1 cellular context compared by ENCODE assay signal in the genomic region with DNA sequence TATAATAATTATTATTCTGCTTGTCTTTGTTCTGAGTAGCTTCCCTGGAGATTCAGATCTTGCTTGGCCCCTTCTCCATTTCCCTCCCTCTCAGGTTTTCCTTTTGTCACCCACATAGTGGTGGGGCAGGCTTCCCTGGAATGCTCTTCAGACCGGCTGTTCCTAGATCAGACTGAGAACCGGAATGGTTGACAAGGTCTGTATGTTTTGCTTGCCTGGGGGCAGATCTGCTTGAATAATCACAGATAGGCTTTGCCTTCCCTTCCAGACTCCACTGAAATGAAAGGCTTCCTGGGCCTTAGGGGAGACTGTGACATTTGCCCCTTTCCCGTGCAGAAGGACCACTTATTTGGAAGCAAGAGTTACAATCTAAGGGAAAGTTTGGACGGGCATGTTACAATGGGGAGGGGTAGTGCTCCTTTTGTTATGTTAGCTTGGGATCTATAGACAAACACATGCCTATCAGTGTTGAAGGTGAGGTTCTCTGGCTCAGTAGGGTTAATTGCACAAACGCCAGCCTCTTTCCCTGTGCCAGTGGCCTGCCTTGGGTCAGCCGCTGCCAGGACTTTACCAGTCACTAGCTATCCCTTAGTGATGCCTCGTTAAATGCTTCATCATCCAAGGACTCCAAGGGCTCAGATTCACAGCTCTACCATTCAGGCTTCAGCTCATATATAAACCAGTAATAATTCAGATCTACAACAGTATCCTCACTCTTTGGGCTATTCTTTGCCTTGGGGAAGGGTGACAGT.
TF ChIP-seq lines count a peak whose summit lies in the region.

No MANE protein-coding gene starts in this region.

TF ChIP-seq in WTC11, 78 proteins besides CTCF, POLR2A, EP300 and RAD21 (continued from another document):
- TF ChIP-seq, protein P1, sequence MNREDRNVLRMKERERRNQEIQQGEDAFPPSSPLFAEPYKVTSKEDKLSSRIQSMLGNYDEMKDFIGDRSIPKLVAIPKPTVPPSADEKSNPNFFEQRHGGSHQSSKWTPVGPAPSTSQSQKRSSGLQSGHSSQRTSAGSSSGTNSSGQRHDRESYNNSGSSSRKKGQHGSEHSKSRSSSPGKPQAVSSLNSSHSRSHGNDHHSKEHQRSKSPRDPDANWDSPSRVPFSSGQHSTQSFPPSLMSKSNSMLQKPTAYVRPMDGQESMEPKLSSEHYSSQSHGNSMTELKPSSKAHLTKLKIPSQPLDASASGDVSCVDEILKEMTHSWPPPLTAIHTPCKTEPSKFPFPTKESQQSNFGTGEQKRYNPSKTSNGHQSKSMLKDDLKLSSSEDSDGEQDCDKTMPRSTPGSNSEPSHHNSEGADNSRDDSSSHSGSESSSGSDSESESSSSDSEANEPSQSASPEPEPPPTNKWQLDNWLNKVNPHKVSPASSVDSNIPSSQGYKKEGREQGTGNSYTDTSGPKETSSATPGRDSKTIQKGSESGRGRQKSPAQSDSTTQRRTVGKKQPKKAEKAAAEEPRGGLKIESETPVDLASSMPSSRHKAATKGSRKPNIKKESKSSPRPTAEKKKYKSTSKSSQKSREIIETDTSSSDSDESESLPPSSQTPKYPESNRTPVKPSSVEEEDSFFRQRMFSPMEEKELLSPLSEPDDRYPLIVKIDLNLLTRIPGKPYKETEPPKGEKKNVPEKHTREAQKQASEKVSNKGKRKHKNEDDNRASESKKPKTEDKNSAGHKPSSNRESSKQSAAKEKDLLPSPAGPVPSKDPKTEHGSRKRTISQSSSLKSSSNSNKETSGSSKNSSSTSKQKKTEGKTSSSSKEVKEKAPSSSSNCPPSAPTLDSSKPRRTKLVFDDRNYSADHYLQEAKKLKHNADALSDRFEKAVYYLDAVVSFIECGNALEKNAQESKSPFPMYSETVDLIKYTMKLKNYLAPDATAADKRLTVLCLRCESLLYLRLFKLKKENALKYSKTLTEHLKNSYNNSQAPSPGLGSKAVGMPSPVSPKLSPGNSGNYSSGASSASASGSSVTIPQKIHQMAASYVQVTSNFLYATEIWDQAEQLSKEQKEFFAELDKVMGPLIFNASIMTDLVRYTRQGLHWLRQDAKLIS (CRISPR knock-in tag; IDR thresholded peaks at IDR 0.05; ENCODE audit: borderline replicate concordance), result no peak
- TF ChIP-seq, protein P2, sequence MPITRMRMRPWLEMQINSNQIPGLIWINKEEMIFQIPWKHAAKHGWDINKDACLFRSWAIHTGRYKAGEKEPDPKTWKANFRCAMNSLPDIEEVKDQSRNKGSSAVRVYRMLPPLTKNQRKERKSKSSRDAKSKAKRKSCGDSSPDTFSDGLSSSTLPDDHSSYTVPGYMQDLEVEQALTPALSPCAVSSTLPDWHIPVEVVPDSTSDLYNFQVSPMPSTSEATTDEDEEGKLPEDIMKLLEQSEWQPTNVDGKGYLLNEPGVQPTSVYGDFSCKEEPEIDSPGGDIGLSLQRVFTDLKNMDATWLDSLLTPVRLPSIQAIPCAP (CRISPR knock-in tag; IDR thresholded peaks at IDR 0.05), result no peak
- TF ChIP-seq TEAD4 (CRISPR knock-in tag; IDR thresholded peaks at IDR 0.05) (no peak), KAT7 (CRISPR knock-in tag; IDR thresholded peaks at IDR 0.05; ENCODE audit: borderline replicate concordance) (no peak)
- TF ChIP-seq, protein P3, sequence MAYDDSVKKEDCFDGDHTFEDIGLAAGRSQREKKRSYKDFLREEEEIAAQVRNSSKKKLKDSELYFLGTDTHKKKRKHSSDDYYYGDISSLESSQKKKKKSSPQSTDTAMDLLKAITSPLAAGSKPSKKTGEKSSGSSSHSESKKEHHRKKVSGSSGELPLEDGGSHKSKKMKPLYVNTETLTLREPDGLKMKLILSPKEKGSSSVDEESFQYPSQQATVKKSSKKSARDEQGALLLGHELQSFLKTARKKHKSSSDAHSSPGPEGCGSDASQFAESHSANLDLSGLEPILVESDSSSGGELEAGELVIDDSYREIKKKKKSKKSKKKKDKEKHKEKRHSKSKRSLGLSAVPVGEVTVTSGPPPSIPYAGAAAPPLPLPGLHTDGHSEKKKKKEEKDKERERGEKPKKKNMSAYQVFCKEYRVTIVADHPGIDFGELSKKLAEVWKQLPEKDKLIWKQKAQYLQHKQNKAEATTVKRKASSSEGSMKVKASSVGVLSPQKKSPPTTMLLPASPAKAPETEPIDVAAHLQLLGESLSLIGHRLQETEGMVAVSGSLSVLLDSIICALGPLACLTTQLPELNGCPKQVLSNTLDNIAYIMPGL (CRISPR knock-in tag; IDR thresholded peaks at IDR 0.05), result no peak
